Comparison of ENCODE assay signal across 19 cellular contexts in the genomic region with DNA sequence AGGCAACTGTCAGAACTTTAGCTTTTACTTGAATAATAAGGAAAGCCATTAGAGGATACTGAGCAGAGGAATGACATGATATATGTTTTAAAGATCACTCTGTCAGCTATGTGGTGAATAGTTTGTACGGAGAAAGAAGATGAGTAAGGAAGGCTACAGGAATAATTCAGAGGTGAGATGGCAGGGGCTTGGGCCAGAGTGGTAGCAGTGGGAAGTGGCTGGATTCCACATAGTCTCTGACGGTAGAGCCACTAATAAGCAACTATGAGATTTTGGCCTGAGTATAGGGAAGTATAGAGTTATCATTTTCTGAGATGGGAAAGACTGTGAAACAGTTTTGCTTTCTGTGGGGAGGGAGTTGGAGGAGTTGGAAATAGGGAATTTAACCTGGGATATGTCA.
DNase-seq lines count a peak whose midpoint lies in the region; ATAC-seq and TF ChIP-seq lines count a peak whose summit lies in the region.
"Had no signal": no experiment of that assay in that cellular context is flagged by ENCODE, and none has a peak within 500 bp of the region (broad histone marks: within the 10 kb centered on the region; RNA-seq: fewer than 3 reads in every experiment).

No MANE protein-coding gene starts in this region.

- no peak for TF ChIP-seq RAD21 in SK-N-SH (IDR thresholded peaks at IDR 0.05; ENCODE audit: low read length)
- TF ChIP-seq RAD21 in neural cell (conservative IDR thresholded peaks at IDR 0.05) = no peak

- no peak for DNase-seq in SK-N-SH
- DNase-seq in GM23248 = peak; percentile 25
- peak; percentile 43 for DNase-seq in fibroblast of mammary gland (ENCODE audit: low read depth)
- no peak for DNase-seq in activated CD4-positive, CD25-positive, alpha-beta regulatory T cell (lab: John Stamatoyannopoulos, UW)
- no peak for DNase-seq in NCI-H2171 (lab: John Stamatoyannopoulos, UW)
- DNase-seq in NCI-H2107 (lab: John Stamatoyannopoulos, UW) = no peak
- DNase-seq: AML-193, COR-L47, DMS 273 treated with DMSO at 0.1 percent for 48 hours, DMS53, H7, HFFc6 had no signal

- no peak overlapping the region for H3K4me3 ChIP-seq in SK-N-SH (ENCODE audit: low read depth in 2 of 2, low read length in 1 of 2)
- H3K4me3 ChIP-seq in GM23248 = no peak overlapping the region
- H3K4me3 ChIP-seq in fibroblast of mammary gland (ENCODE audit: control insufficient read depth, low read depth, low read length) = no peak overlapping the region
- no peak overlapping the region for H3K4me3 ChIP-seq in neural cell (ENCODE audit: low read length)
- H3K4me3 ChIP-seq: A549, GM23338 had no signal

- H2AFZ ChIP-seq in SK-N-SH (ENCODE audit: low read depth) = no peak overlapping the region
- H2AFZ ChIP-seq in GM23248 = no peak overlapping the region
- no peak overlapping the region for H2AFZ ChIP-seq in neural cell (ENCODE audit: low read depth, low read length)
- H2AFZ ChIP-seq: GM23338 had no signal

- H3K9me3 ChIP-seq in SK-N-SH = no peaks in the 10 kb centered on the region
- H3K9me3 ChIP-seq in GM23248 (ENCODE audit: low read depth) = no peaks in the 10 kb centered on the region
- H3K9me3 ChIP-seq in neural cell (ENCODE audit: low read length) = no peaks in the 10 kb centered on the region
- H3K9me3 ChIP-seq: A549 had no signal

- H3K27ac ChIP-seq in SK-N-SH (ENCODE audit: low read depth in 2 of 2, low read length in 1 of 2) (peak overlapping the region in 1 of 2 experiments; percentile 43; a peak in 1 of 4 replicates), GM23248 (no peak overlapping the region), neural cell (ENCODE audit: low read length) (no peak overlapping the region)
- H3K27ac ChIP-seq: 22Rv1, A549, C4-2B had no signal

- no peak overlapping the region for H3K4me2 ChIP-seq in SK-N-SH
- H3K4me2 ChIP-seq in GM23248 (ENCODE audit: unreplicated experiment) = no peak overlapping the region
- H3K4me2 ChIP-seq in neural cell (ENCODE audit: low read length) = no peak overlapping the region
- H3K4me2 ChIP-seq: A549, GM23338 had no signal

- POLR2A ChIA-PET in SK-N-SH (lab: Yijun Ruan, JAX) = no interaction called here

- H3F3A ChIP-seq in SK-N-SH (replicated peaks; ENCODE audit: insufficient read depth) (peaks cover 26% of the 10 kb centered on the region), GM23248 (ENCODE audit: insufficient read depth) (peaks cover 11% of the 10 kb centered on the region), neural cell (ENCODE audit: insufficient read depth, low read length, poor library complexity, severe bottlenecking) (no peaks in the 10 kb centered on the region)

- no peaks in the 10 kb centered on the region for H3K27me3 ChIP-seq in SK-N-SH (ENCODE audit: insufficient read depth)
- H3K27me3 ChIP-seq in GM23248 (replicated peaks; ENCODE audit: insufficient read depth) = no peaks in the 10 kb centered on the region
- H3K27me3 ChIP-seq in neural cell (ENCODE audit: insufficient read depth, low read depth, low read length) = no peaks in the 10 kb centered on the region

- no peak for TF ChIP-seq CTCF in SK-N-SH (IDR thresholded peaks at IDR 0.05)
- TF ChIP-seq CTCF in fibroblast of mammary gland (conservative IDR thresholded peaks at IDR 0.05; ENCODE audit: control insufficient read depth, insufficient read depth, low read depth, low read length) = no peak
- no peak for TF ChIP-seq CTCF in neural cell (IDR thresholded peaks at IDR 0.05; ENCODE audit: poor library complexity, severe bottlenecking)

- no peak overlapping the region for H3K9ac ChIP-seq in SK-N-SH
- no peak overlapping the region for H3K9ac ChIP-seq in GM23248
- H3K9ac ChIP-seq in neural cell (ENCODE audit: low read length) = no peak overlapping the region

- in situ Hi-C loops in GM23248 (cut with MboI) = no loop called here

- H3K79me2 ChIP-seq in SK-N-SH (ENCODE audit: insufficient read depth) (peaks cover 25% of the 10 kb centered on the region; the same call in 1 of the 2 replicates), GM23248 (ENCODE audit: insufficient read depth) (peaks cover 69% of the 10 kb centered on the region), neural cell (replicated peaks; ENCODE audit: insufficient read depth, low read length) (no peaks in the 10 kb centered on the region)

- TF ChIP-seq EP300 in SK-N-SH (IDR thresholded peaks at IDR 0.05; ENCODE audit: borderline replicate concordance in 1 of 2, low read depth in 1 of 2, low read length in 1 of 2) (no peak), neural cell (conservative IDR thresholded peaks at IDR 0.05; ENCODE audit: poor library complexity, severe bottlenecking) (no peak)

- H3K9me2 ChIP-seq in SK-N-SH = no peaks in the 10 kb centered on the region
- H3K9me2 ChIP-seq in GM23248 (ENCODE audit: insufficient read depth) = no peaks in the 10 kb centered on the region
- no peaks in the 10 kb centered on the region for H3K9me2 ChIP-seq in neural cell (ENCODE audit: insufficient read depth, low read length)

- ATAC-seq in SK-N-SH treated with all-trans-retinoic acid at 6 μM for 48 hours = peak; percentile 67
- ATAC-seq: A549, GM23338, HCT116 had no signal

- H3K4me1 ChIP-seq in SK-N-SH (ENCODE audit: control insufficient read depth in 1 of 2, insufficient read depth in 2 of 2, low read depth in 1 of 2, low read length in 1 of 2) = peaks cover under 1 to 7% of the 10 kb centered on the region in 2 experiments; a peak in 2 of 4 replicates
- peaks cover 20% of the 10 kb centered on the region for H3K4me1 ChIP-seq in GM23248 (ENCODE audit: insufficient read depth)

- CTCF ChIA-PET in SK-N-SH (lab: Yijun Ruan, JAX) = no interaction called here

- WGBS in SK-N-SH (ENCODE audit: low lambda C conversion rate) = 44% methylated on average over 2 of the region's 2 CpGs
- 59 to 69% methylated on average over 2 of the region's 2 CpGs for WGBS in GM23248 (ENCODE audit: low coverage in 1 of 2, low lambda C conversion rate in 2 of 2, missing lambda C conversion rate in 2 of 2), 2 experiments

- H4K20me1 ChIP-seq in SK-N-SH (ENCODE audit: insufficient read depth) (no peaks in the 10 kb centered on the region), GM23248 (ENCODE audit: insufficient read depth) (no peaks in the 10 kb centered on the region), neural cell (ENCODE audit: insufficient read depth) (no peaks in the 10 kb centered on the region)

- H3K36me3 ChIP-seq in SK-N-SH (replicated peaks in 1 of 2; ENCODE audit: control insufficient read depth in 1 of 2, insufficient read depth in 2 of 2, low read length in 1 of 2) = peaks cover 0 to 2% of the 10 kb centered on the region in 2 experiments
- H3K36me3 ChIP-seq in GM23248 (ENCODE audit: low read depth) = no peaks in the 10 kb centered on the region; the same call in 1 of the 2 replicates
- H3K36me3 ChIP-seq in neural cell (ENCODE audit: insufficient read depth, low read length) = no peaks in the 10 kb centered on the region

TF ChIP-seq in SK-N-SH treated with all-trans-retinoic acid at 6 μM for 48 hours, 23 proteins besides CTCF, POLR2A, EP300 and RAD21 (continues in another document):
- TF ChIP-seq ARNTL (CRISPR knock-in tag; IDR thresholded peaks at IDR 0.05; ENCODE audit: borderline replicate concordance, low read depth) = no peak
- no peak for TF ChIP-seq ZNF8 (CRISPR knock-in tag; IDR thresholded peaks at IDR 0.05)
- TF ChIP-seq ZNF565 (CRISPR knock-in tag; conservative IDR thresholded peaks at IDR 0.05; ENCODE audit: low read depth) = no peak
- no peak for TF ChIP-seq GLIS3 (CRISPR knock-in tag; IDR thresholded peaks at IDR 0.05)
- no peak for TF ChIP-seq SNAI2 (CRISPR knock-in tag; IDR thresholded peaks at IDR 0.05)

TF ChIP-seq in SK-N-SH, 30 proteins besides CTCF, POLR2A, EP300 and RAD21:
- no peak for TF ChIP-seq NFIC (IDR thresholded peaks at IDR 0.05; ENCODE audit: borderline replicate concordance)
- no peak for TF ChIP-seq POLR2AphosphoS5 (IDR thresholded peaks at IDR 0.05; ENCODE audit: low read depth, low read length)
- no peak for TF ChIP-seq JUND (IDR thresholded peaks at IDR 0.05)
- TF ChIP-seq, protein P1, sequence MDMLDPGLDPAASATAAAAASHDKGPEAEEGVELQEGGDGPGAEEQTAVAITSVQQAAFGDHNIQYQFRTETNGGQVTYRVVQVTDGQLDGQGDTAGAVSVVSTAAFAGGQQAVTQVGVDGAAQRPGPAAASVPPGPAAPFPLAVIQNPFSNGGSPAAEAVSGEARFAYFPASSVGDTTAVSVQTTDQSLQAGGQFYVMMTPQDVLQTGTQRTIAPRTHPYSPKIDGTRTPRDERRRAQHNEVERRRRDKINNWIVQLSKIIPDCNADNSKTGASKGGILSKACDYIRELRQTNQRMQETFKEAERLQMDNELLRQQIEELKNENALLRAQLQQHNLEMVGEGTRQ (IDR thresholded peaks at IDR 0.05; ENCODE audit: borderline replicate concordance, low read depth, low read length) = no peak
- no peak for TF ChIP-seq FOXM1 (IDR thresholded peaks at IDR 0.05; ENCODE audit: low read depth)
- no peak for TF ChIP-seq CHD2 (IDR thresholded peaks at IDR 0.05; ENCODE audit: low read length, partially characterized antibody)
- TF ChIP-seq GABPA (IDR thresholded peaks at IDR 0.05; ENCODE audit: low read depth) = no peak
- TF ChIP-seq MXI1 (IDR thresholded peaks at IDR 0.05; ENCODE audit: low read depth, low read length) = no peak
- no peak for TF ChIP-seq FOSL2 (IDR thresholded peaks at IDR 0.05; ENCODE audit: borderline replicate concordance, low read depth)
TF ChIP-seq in SK-N-SH: peak in this region for 0.

TF ChIP-seq in neural cell, 6 proteins besides CTCF, POLR2A, EP300 and RAD21 (continues in another document):
- TF ChIP-seq, protein P2, sequence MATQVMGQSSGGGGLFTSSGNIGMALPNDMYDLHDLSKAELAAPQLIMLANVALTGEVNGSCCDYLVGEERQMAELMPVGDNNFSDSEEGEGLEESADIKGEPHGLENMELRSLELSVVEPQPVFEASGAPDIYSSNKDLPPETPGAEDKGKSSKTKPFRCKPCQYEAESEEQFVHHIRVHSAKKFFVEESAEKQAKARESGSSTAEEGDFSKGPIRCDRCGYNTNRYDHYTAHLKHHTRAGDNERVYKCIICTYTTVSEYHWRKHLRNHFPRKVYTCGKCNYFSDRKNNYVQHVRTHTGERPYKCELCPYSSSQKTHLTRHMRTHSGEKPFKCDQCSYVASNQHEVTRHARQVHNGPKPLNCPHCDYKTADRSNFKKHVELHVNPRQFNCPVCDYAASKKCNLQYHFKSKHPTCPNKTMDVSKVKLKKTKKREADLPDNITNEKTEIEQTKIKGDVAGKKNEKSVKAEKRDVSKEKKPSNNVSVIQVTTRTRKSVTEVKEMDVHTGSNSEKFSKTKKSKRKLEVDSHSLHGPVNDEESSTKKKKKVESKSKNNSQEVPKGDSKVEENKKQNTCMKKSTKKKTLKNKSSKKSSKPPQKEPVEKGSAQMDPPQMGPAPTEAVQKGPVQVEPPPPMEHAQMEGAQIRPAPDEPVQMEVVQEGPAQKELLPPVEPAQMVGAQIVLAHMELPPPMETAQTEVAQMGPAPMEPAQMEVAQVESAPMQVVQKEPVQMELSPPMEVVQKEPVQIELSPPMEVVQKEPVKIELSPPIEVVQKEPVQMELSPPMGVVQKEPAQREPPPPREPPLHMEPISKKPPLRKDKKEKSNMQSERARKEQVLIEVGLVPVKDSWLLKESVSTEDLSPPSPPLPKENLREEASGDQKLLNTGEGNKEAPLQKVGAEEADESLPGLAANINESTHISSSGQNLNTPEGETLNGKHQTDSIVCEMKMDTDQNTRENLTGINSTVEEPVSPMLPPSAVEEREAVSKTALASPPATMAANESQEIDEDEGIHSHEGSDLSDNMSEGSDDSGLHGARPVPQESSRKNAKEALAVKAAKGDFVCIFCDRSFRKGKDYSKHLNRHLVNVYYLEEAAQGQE (IDR thresholded peaks at IDR 0.05; ENCODE audit: borderline replicate concordance) = peak; percentile 46

Comparison
In these comparisons a context has a peak if more than half of its experiments do, and no peak if none do; other contexts are left out.
1. DNase-seq: peak in GM23248 (single experiment) and fibroblast of mammary gland (single experiment); none in SK-N-SH (single experiment), activated CD4-positive, CD25-positive, alpha-beta regulatory T cell (0 of 4), NCI-H2171 (single experiment) and NCI-H2107 (single experiment).